Comparison of ENCODE assay signal across 20 cellular contexts in the genomic region with DNA sequence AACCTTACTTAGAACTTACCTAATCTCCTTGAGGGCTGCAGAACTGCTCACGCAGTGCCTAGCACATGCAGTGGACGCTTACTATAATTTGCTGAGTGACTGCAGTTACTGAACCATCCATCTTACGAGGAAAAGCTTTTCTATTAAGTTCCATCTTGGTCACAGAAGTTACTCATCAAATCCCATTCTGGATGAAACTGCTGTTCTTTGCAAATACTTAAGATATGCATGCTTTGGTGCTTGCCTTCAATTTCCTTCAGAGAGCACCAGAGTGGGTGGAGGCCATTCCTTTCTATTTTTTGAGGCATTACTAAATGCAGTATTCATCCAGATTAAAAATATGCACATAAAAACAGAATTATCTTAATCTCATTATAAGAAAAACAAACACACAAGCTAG.
"Had no signal": no experiment of that assay in that cellular context is flagged by ENCODE, and none has a peak within 500 bp of the region (broad histone marks: within the 10 kb centered on the region; RNA-seq: fewer than 3 reads in every experiment).

No MANE protein-coding gene starts in this region.

- H3K4me1 ChIP-seq: left ventricle myocardium inferior, testis, uterus had no signal

- ATAC-seq: activated CD4-positive, alpha-beta T cell treated with anti-CD3 and anti-CD28 coated beads for 36 hours; activated naive CD8-positive, alpha-beta T cell treated with anti-CD3 and anti-CD28 coated beads, Interleukin-2, amount 50 U/mL, for 24 hours; body of pancreas; pancreas; stimulated activated naive CD8-positive, alpha-beta T cell treated with anti-CD3 and anti-CD28 coated beads, Interleukin-15, amount 100 ng/mL, for 72 hours; T-cell had no signal

- H3K36me3 ChIP-seq: left ventricle myocardium inferior, pancreas, uterus had no signal

- H3K4me3 ChIP-seq: body of pancreas, left ventricle myocardium inferior, pancreas, testis, uterus had no signal

- H3K27me3 ChIP-seq: body of pancreas, pancreas, testis, uterus had no signal

- DNase-seq: activated CD4-positive, alpha-beta memory T cell treated with anti-CD3 and anti-CD28 coated beads, Interleukin-2, amount 10 ng/mL, durations not matched to agents 7 days and 5 days; activated CD4-positive, alpha-beta T cell treated with anti-CD3 and anti-CD28 coated beads for 36 hours; activated gamma-delta T cell; activated naive CD8-positive, alpha-beta T cell treated with anti-CD3 and anti-CD28 coated beads, Interleukin-2, amount 50 U/mL, for 24 hours; activated T-cell treated with anti-CD3 and anti-CD28 coated beads, Interleukin-2, amount 50 U/mL, for 48 hours; body of pancreas; dermis blood vessel endothelial cell; endodermal cell; foreskin melanocyte; head of caudate nucleus; left ventricle myocardium inferior; pancreas; retina; stimulated activated CD4-positive, alpha-beta T cell treated with anti-CD3 and anti-CD28 coated beads, Interleukin-4, amount 100 ng/mL, for 4 hours; stimulated activated naive CD8-positive, alpha-beta T cell treated with anti-CD3 and anti-CD28 coated beads, Interleukin-15, amount 100 ng/mL, for 72 hours; T-cell; T1000; testis; uterus had no signal

- H3K9me3 ChIP-seq: body of pancreas, left ventricle myocardium inferior, pancreas, testis, uterus had no signal

- H3K27ac ChIP-seq: body of pancreas, left ventricle myocardium inferior, pancreas, testis, uterus, VCaP had no signal
